Comparison of ENCODE assay signal across 15 cellular contexts in genomic region chr6:149128489-149129145, GRCh38.
DNase-seq lines count a peak whose midpoint lies in the region; ATAC-seq and TF ChIP-seq lines count a peak whose summit lies in the region.
"Had no signal": no experiment of that assay in that cellular context is flagged by ENCODE, and none has a peak within 500 bp of the region (broad histone marks: within the 10 kb centered on the region; RNA-seq: fewer than 3 reads in every experiment).

No MANE protein-coding gene starts in this region.

- CTCF ChIA-PET in CD4-positive, alpha-beta T cell (lab: Charles Lee): interaction anchor here (0.7 to 1.0 kb wide), 2 partner anchors 12 to 303 kb away, joined by 3 read pairs; no protein-coding TSS in a partner anchor

- intact Hi-C loops in CD4-positive, alpha-beta T cell (cut with DNase I, micrococcal nuclease): no loop called here
- intact Hi-C loops in activated T-helper 1 cell treated with anti-CD3 and anti-CD28 coated beads, Interleukin-12 subunit alpha, Interleukin-12 subunit beta, Interleukin-2, Interleukin-4 antibody, amounts not matched to agents 30 ng/mL and 10 ng/mL and 1 ng/mL, durations not matched to agents 14 hours and 24 hours and 36 hours (cut with micrococcal nuclease): loop anchor here (1.0 to 2.0 kb wide), 2 partner anchors 20 to 34 kb away; no protein-coding TSS in a partner anchor

- H3K4me1 Mint-ChIP-seq in CD4-positive, alpha-beta T cell (ENCODE audit: low read depth): peaks cover 61% of the 10 kb centered on the region
- H3K4me1 Mint-ChIP-seq in activated T-helper 1 cell treated with anti-CD3 and anti-CD28 coated beads, Interleukin-12 subunit alpha, Interleukin-12 subunit beta, Interleukin-2, Interleukin-4 antibody, amounts not matched to agents 30 ng/mL and 10 ng/mL and 1 ng/mL, durations not matched to agents 14 hours and 24 hours and 36 hours (ENCODE audit: low read depth): peaks cover 13% of the 10 kb centered on the region

- ATAC-seq in CD4-positive, alpha-beta T cell (ENCODE audit: poor library complexity): peak; percentile 71
- ATAC-seq in left lobe of liver: peak; percentile 12
- no peak for ATAC-seq in HG03045 (IDR thresholded peaks at IDR 0.05; ENCODE audit: unreplicated experiment)
- ATAC-seq: body of pancreas, Panc1 had no signal

- H3K4me1 ChIP-seq in tibial nerve: no peaks in the 10 kb centered on the region
- H3K4me1 ChIP-seq: esophagus muscularis mucosa had no signal

- no peaks in the 10 kb centered on the region for H3K36me3 ChIP-seq in tibial nerve
- H3K36me3 ChIP-seq: esophagus muscularis mucosa, WERI-Rb-1 had no signal

- POLR2A ChIA-PET in CD4-positive, alpha-beta T cell (lab: Charles Lee): interaction anchor here (0.6 to 1.7 kb wide), 7 partner anchors 11 to 133 kb away, joined by 3 to 9 read pairs (median 4); no protein-coding TSS in a partner anchor

- H3K9me3 Mint-ChIP-seq in CD4-positive, alpha-beta T cell: no peaks in the 10 kb centered on the region
- H3K9me3 Mint-ChIP-seq in activated T-helper 1 cell treated with anti-CD3 and anti-CD28 coated beads, Interleukin-12 subunit alpha, Interleukin-12 subunit beta, Interleukin-2, Interleukin-4 antibody, amounts not matched to agents 30 ng/mL and 10 ng/mL and 1 ng/mL, durations not matched to agents 14 hours and 24 hours and 36 hours: peaks cover 24% of the 10 kb centered on the region

- no peaks in the 10 kb centered on the region for H3K27me3 Mint-ChIP-seq in CD4-positive, alpha-beta T cell
- H3K27me3 Mint-ChIP-seq in activated T-helper 1 cell treated with anti-CD3 and anti-CD28 coated beads, Interleukin-12 subunit alpha, Interleukin-12 subunit beta, Interleukin-2, Interleukin-4 antibody, amounts not matched to agents 30 ng/mL and 10 ng/mL and 1 ng/mL, durations not matched to agents 14 hours and 24 hours and 36 hours (ENCODE audit: insufficient read depth): no peaks in the 10 kb centered on the region

- peak in 7 of 10 experiments; percentile 9 to 48 (median 37) for DNase-seq in CD4-positive, alpha-beta T cell
- DNase-seq in KG1 (lab: John Stamatoyannopoulos, UW): peak; percentile 39
- DNase-seq in activated T-helper 1 cell treated with anti-CD3 and anti-CD28 coated beads, Interleukin-12 subunit alpha, Interleukin-12 subunit beta, Interleukin-2, Interleukin-4 antibody, amounts not matched to agents 30 ng/mL and 10 ng/mL and 1 ng/mL, durations not matched to agents 14 hours and 24 hours and 36 hours (ENCODE audit: low spot score): peak; percentile 66
- DNase-seq in left lobe of liver (ENCODE audit: low spot score): no peak
- no peak for DNase-seq in ureter (ENCODE audit: low spot score)
- DNase-seq in tibial nerve (ENCODE audit: low spot score in 2 of 2): no peak
- DNase-seq in NCI-H187 treated with DMSO at 0.1 percent for 48 hours (lab: John Stamatoyannopoulos, UW): no peak
- DNase-seq: NCI-H1694 treated with DMSO at 0.1 percent for 48 hours, posterior cingulate gyrus had no signal

- no peak for TF ChIP-seq EP300 in tibial nerve (IDR thresholded peaks at IDR 0.05)

- H3K27ac Mint-ChIP-seq in CD4-positive, alpha-beta T cell: peak overlapping the region; percentile 77
- H3K27ac Mint-ChIP-seq in activated T-helper 1 cell treated with anti-CD3 and anti-CD28 coated beads, Interleukin-12 subunit alpha, Interleukin-12 subunit beta, Interleukin-2, Interleukin-4 antibody, amounts not matched to agents 30 ng/mL and 10 ng/mL and 1 ng/mL, durations not matched to agents 14 hours and 24 hours and 36 hours: peak overlapping the region; percentile 92

- H3K27ac ChIP-seq in CD4-positive, alpha-beta T cell (ENCODE audit: low read depth, low read length): no peak overlapping the region
- no peak overlapping the region for H3K27ac ChIP-seq in tibial nerve
- H3K27ac ChIP-seq: body of pancreas, esophagus muscularis mucosa, WERI-Rb-1 had no signal

- 53 to 73% methylated on average over 5 of the region's 5 CpGs for WGBS in tibial nerve, 2 donors

- no peak overlapping the region for H3K4me3 Mint-ChIP-seq in CD4-positive, alpha-beta T cell
- H3K4me3 Mint-ChIP-seq in activated T-helper 1 cell treated with anti-CD3 and anti-CD28 coated beads, Interleukin-12 subunit alpha, Interleukin-12 subunit beta, Interleukin-2, Interleukin-4 antibody, amounts not matched to agents 30 ng/mL and 10 ng/mL and 1 ng/mL, durations not matched to agents 14 hours and 24 hours and 36 hours: peak overlapping the region; percentile 34

- H3K4me3 ChIP-seq in tibial nerve: no peak overlapping the region
- H3K4me3 ChIP-seq: body of pancreas, esophagus muscularis mucosa had no signal

- H3K27me3 ChIP-seq in CD4-positive, alpha-beta T cell (ENCODE audit: control insufficient read depth, insufficient read depth, low read length): no peaks in the 10 kb centered on the region
- no peaks in the 10 kb centered on the region for H3K27me3 ChIP-seq in tibial nerve
- H3K27me3 ChIP-seq: body of pancreas, esophagus muscularis mucosa had no signal

- TF ChIP-seq POLR2A in tibial nerve (IDR thresholded peaks at IDR 0.05): no peak

- H3K9me3 ChIP-seq in CD4-positive, alpha-beta T cell (ENCODE audit: control insufficient read depth, low read length): no peaks in the 10 kb centered on the region
- no peaks in the 10 kb centered on the region for H3K9me3 ChIP-seq in tibial nerve
- H3K9me3 ChIP-seq: body of pancreas, esophagus muscularis mucosa had no signal

- no peaks in the 10 kb centered on the region for H3K36me3 Mint-ChIP-seq in CD4-positive, alpha-beta T cell (ENCODE audit: low read depth)
- peaks cover 53% of the 10 kb centered on the region for H3K36me3 Mint-ChIP-seq in activated T-helper 1 cell treated with anti-CD3 and anti-CD28 coated beads, Interleukin-12 subunit alpha, Interleukin-12 subunit beta, Interleukin-2, Interleukin-4 antibody, amounts not matched to agents 30 ng/mL and 10 ng/mL and 1 ng/mL, durations not matched to agents 14 hours and 24 hours and 36 hours (ENCODE audit: low read depth)
- H3K36me3 Mint-ChIP-seq: CD14-positive monocyte had no signal

- no peak for TF ChIP-seq CTCF in CD4-positive, alpha-beta T cell (IDR thresholded peaks at IDR 0.05)
- TF ChIP-seq CTCF in tibial nerve (IDR thresholded peaks at IDR 0.05): no peak

Comparison
In these comparisons a context has a peak if more than half of its experiments do, and no peak if none do; other contexts are left out.
1. DNase-seq: peak in CD4-positive, alpha-beta T cell (7 of 10), KG1 (single experiment) and activated T-helper 1 cell treated with anti-CD3 and anti-CD28 coated beads, Interleukin-12 subunit alpha, Interleukin-12 subunit beta, Interleukin-2, Interleukin-4 antibody, amounts not matched to agents 30 ng/mL and 10 ng/mL and 1 ng/mL, durations not matched to agents 14 hours and 24 hours and 36 hours (single experiment); none in left lobe of liver (single experiment), ureter (single experiment), tibial nerve (0 of 2) and NCI-H187 treated with DMSO at 0.1 percent for 48 hours (single experiment).